Comparison of ENCODE assay signal across 15 cellular contexts in the genomic region with DNA sequence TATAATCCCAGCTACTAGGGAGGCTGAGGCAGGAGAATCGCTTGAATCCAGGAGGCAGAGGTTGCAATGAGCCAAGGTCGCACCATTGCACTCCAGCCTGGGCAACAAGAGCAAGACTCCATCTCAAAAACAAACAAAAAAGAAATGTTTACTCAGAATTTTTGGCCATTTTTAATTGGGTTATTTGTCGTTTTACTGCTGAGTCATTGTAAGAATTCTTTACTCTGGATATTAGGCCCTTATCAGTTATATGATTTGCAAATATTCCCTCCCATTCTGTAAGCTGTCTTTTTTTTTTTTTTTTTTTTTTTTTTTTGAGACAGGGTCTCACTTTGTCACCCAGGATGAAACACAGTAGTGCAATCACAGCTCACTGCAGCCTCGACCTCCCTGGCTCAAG. TPM values are rescaled to one million over a fixed set of nuclear protein-coding genes. Genes with fewer than 3 reads are reported as not detected.
"Had no signal": no experiment of that assay in that cellular context is flagged by ENCODE, and none has a peak within 500 bp of the region (broad histone marks: within the 10 kb centered on the region; RNA-seq: fewer than 3 reads in every experiment).

No MANE protein-coding gene starts in this region.

RNA-seq across cellular contexts. Expression of a gene that starts 34.0 kb away (rescaled TPM):
- total RNA-seq: dermis microvascular lymphatic vessel endothelial cell, endodermal cell, esophagus mucosa, esophagus squamous epithelium, gastrocnemius medialis, glomerular endothelial cell, heart right ventricle, kidney epithelial cell, left cardiac atrium, left ventricle myocardium superior, lung microvascular endothelial cell, mesenteric fat pad, mesothelial cell of epicardium, myocyte had no signal
- polyA plus RNA-seq: keratinocyte had no signal

RNA-seq across cellular contexts. Expression of a gene that starts 56.6 kb away (rescaled TPM):
- total RNA-seq: dermis microvascular lymphatic vessel endothelial cell, glomerular endothelial cell, lung microvascular endothelial cell had no signal
- polyA plus RNA-seq: keratinocyte had no signal
